ENCODE assay signal across 17 cellular contexts in genomic region chr21:28357743-28358142, GRCh38.
DNase-seq lines count a peak whose midpoint lies in the region; ATAC-seq and TF ChIP-seq lines count a peak whose summit lies in the region.
"Had no signal": no experiment of that assay in that cellular context is flagged by ENCODE, and none has a peak within 500 bp of the region (broad histone marks: within the 10 kb centered on the region; RNA-seq: fewer than 3 reads in every experiment).

No MANE protein-coding gene starts in this region.

- no TSS peak for BruUV-seq in IMR-90 (replicated peaks; lab: Mats Ljungman, UMichigan)

- H3K4me2 ChIP-seq in IMR-90 (ENCODE audit: low read depth, low read length) (no peak overlapping the region), neural progenitor cell (no peak overlapping the region)
- H3K4me2 ChIP-seq: BLaER1 had no signal

- H3K14ac ChIP-seq in IMR-90 (replicated peaks; ENCODE audit: low read depth, low read length), result no peak overlapping the region

- H3K4me1 ChIP-seq in IMR-90 (ENCODE audit: control insufficient read depth, insufficient read depth, low read length), result no peaks in the 10 kb centered on the region; the same call in none of the 2 replicates
- no peaks in the 10 kb centered on the region for H3K4me1 ChIP-seq in neural progenitor cell
- H3K4me1 ChIP-seq: BLaER1 had no signal

- no peaks in the 10 kb centered on the region for H3K9me1 ChIP-seq in IMR-90 (ENCODE audit: insufficient read depth, low read length)

- H3K9ac ChIP-seq in IMR-90 (ENCODE audit: low read depth, low read length) (no peak overlapping the region), neural progenitor cell (no peak overlapping the region)
- H3K9ac ChIP-seq: BLaER1, GM23248 had no signal

- ATAC-seq in IMR-90 (ENCODE audit: low read depth), result peak; percentile 40; the same call in 1 of the 2 replicates
- no peak for ATAC-seq in HG03139 (IDR thresholded peaks at IDR 0.05; ENCODE audit: unreplicated experiment)
- no peak for ATAC-seq in GM21529 (IDR thresholded peaks at IDR 0.05; ENCODE audit: unreplicated experiment)
- ATAC-seq: HCT116 had no signal

- H3F3A ChIP-seq in neural progenitor cell (ENCODE audit: low read depth), result no peaks in the 10 kb centered on the region

- TF ChIP-seq POLR2A in IMR-90 (IDR thresholded peaks at IDR 0.05; ENCODE audit: low read depth, low read length), result no peak

- H4K5ac ChIP-seq in IMR-90 (ENCODE audit: low read depth, low read length), result no peak overlapping the region

- H3K79me2 ChIP-seq in neural progenitor cell (ENCODE audit: low read depth), result no peaks in the 10 kb centered on the region

- POLR2A ChIA-PET in IMR-90 (lab: Charles Lee; ENCODE audit: unreplicated experiment), result no interaction called here

- CTCF ChIA-PET in IMR-90 (lab: Yijun Ruan, JAX), result no interaction called here

- no peaks in the 10 kb centered on the region for H3K9me3 Mint-ChIP-seq in neural progenitor cell
- H3K9me3 Mint-ChIP-seq: CD14-positive monocyte; CD4-positive, alpha-beta memory T cell; HFFc6 had no signal

- no peak overlapping the region for H4K8ac ChIP-seq in IMR-90 (ENCODE audit: low read depth in 2 of 2, low read length in 2 of 2)

- H2BK15ac ChIP-seq in IMR-90 (ENCODE audit: low read depth, low read length), result no peak overlapping the region

- no peak overlapping the region for H3K56ac ChIP-seq in IMR-90 (ENCODE audit: extremely low read depth, insufficient read depth, low read length)

- TF ChIP-seq CTCF in IMR-90 (conservative IDR thresholded peaks at IDR 0.05; ENCODE audit: low read depth, low read length), result no peak
- no peak for TF ChIP-seq CTCF in fibroblast of mammary gland (conservative IDR thresholded peaks at IDR 0.05; ENCODE audit: control insufficient read depth, insufficient read depth, low read depth, low read length)
- no peak for TF ChIP-seq CTCF in neural progenitor cell (IDR thresholded peaks at IDR 0.05)

- peak; percentile 38 for DNase-seq in IMR-90
- DNase-seq in fibroblast of mammary gland (ENCODE audit: low read depth), result peak; percentile 33
- peak; percentile 39 for DNase-seq in iris pigment epithelial cell (ENCODE audit: low read depth)
- no peak for DNase-seq in neural progenitor cell (ENCODE audit: low spot score)
- DNase-seq in SIG-M5 (lab: John Stamatoyannopoulos, UW), result no peak
- DNase-seq: 8988T; CD4-positive, alpha-beta memory T cell; DMS153; DMS79; GDM1; GM23248; HFFc6 had no signal

- H2AK9ac ChIP-seq in IMR-90 (replicated peaks; ENCODE audit: low read depth, low read length, poor library complexity), result no peak overlapping the region

- H4K20me1 ChIP-seq in IMR-90 (ENCODE audit: insufficient read depth, low read length) (no peaks in the 10 kb centered on the region), neural progenitor cell (ENCODE audit: low read depth) (no peaks in the 10 kb centered on the region)
- H4K20me1 ChIP-seq: BLaER1 had no signal

- H3K36me3 Mint-ChIP-seq in neural progenitor cell, result no peaks in the 10 kb centered on the region
- H3K36me3 Mint-ChIP-seq: CD14-positive monocyte; CD4-positive, alpha-beta memory T cell had no signal

- no peaks in the 10 kb centered on the region for H3K79me1 ChIP-seq in IMR-90 (ENCODE audit: low read depth in 1 of 2, low read length in 2 of 2)

- no CpG with 5 or more reads among the region's 3 CpGs for WGBS in IMR-90 (ENCODE audit: extremely low coverage in 2 of 2, insufficient read length in 1 of 2), 2 experiments

- H3K9me3 ChIP-seq in IMR-90 (ENCODE audit: control insufficient read depth, insufficient read depth, low read length) (no peaks in the 10 kb centered on the region), neural progenitor cell (ENCODE audit: low read depth) (no peaks in the 10 kb centered on the region)
- H3K9me3 ChIP-seq: BLaER1 had no signal

- H3K4me3 ChIP-seq in IMR-90 (ENCODE audit: insufficient read depth, low read depth, low read length) (no peak overlapping the region), fibroblast of mammary gland (ENCODE audit: control insufficient read depth, low read depth, low read length) (no peak overlapping the region), neural progenitor cell (no peak overlapping the region)
- H3K4me3 ChIP-seq: BLaER1, GM23248 had no signal

- dilution Hi-C loops in IMR-90 (cut with HindIII; ENCODE audit: low sequenced_read_pairs, unreplicated experiment), result no loop called here

- no peak overlapping the region for H4K91ac ChIP-seq in IMR-90 (ENCODE audit: insufficient read depth, low read depth, low read length)

- H3K27me3 Mint-ChIP-seq in neural progenitor cell (ENCODE audit: insufficient read depth, low read depth), result no peaks in the 10 kb centered on the region

- intact Hi-C loops in IMR-90 (cut with micrococcal nuclease), result no loop called here

- no peak overlapping the region for H3K27ac Mint-ChIP-seq in neural progenitor cell
- H3K27ac Mint-ChIP-seq: CD14-positive monocyte; CD4-positive, alpha-beta memory T cell; HFFc6 had no signal

- no peak overlapping the region for H2BK20ac ChIP-seq in IMR-90 (ENCODE audit: low read depth, low read length)

- H3K36me3 ChIP-seq in IMR-90 (ENCODE audit: control insufficient read depth, insufficient read depth, low read length) (no peaks in the 10 kb centered on the region), neural progenitor cell (no peaks in the 10 kb centered on the region)
- H3K36me3 ChIP-seq: BLaER1 had no signal

- H2BK120ac ChIP-seq in IMR-90 (ENCODE audit: low read depth, low read length), result no peak overlapping the region

- H3K18ac ChIP-seq in IMR-90 (ENCODE audit: low read depth, low read length), result no peak overlapping the region; the same call in 1 of the 2 replicates

- H3K27me3 ChIP-seq in IMR-90 (ENCODE audit: control insufficient read depth, insufficient read depth, low read length) (no peaks in the 10 kb centered on the region), neural progenitor cell (no peaks in the 10 kb centered on the region)
- H3K27me3 ChIP-seq: BLaER1 had no signal

- TF ChIP-seq RAD21 in IMR-90 (IDR thresholded peaks at IDR 0.05; ENCODE audit: low read length), result no peak

- H2AFZ ChIP-seq in IMR-90 (replicated peaks; ENCODE audit: low read length, poor library complexity), result no peak overlapping the region
- no peak overlapping the region for H2AFZ ChIP-seq in neural progenitor cell (replicated peaks)
- H2AFZ ChIP-seq: GM23248 had no signal

- no peak overlapping the region for H3K4me3 Mint-ChIP-seq in neural progenitor cell
- H3K4me3 Mint-ChIP-seq: CD14-positive monocyte; CD4-positive, alpha-beta memory T cell; HFFc6 had no signal

- H3K4ac ChIP-seq in IMR-90 (ENCODE audit: low read depth, low read length), result no peak overlapping the region

- in situ Hi-C loops in IMR-90 (cut with MboI; ENCODE audit: low sequenced_read_pairs), result loop anchor here (10.0 kb wide), 1 partner anchor 367 kb away; no protein-coding TSS in a partner anchor

- H3K27ac ChIP-seq in IMR-90 (ENCODE audit: insufficient read depth, low read length), result no peak overlapping the region
- H3K27ac ChIP-seq in neural progenitor cell, result no peak overlapping the region
- H3K27ac ChIP-seq: BLaER1, GM23248 had no signal

- no peak overlapping the region for H2BK5ac ChIP-seq in IMR-90 (ENCODE audit: low read depth, low read length, poor library complexity, severe bottlenecking)

- no peak overlapping the region for H2AK5ac ChIP-seq in IMR-90 (ENCODE audit: low read depth, low read length)

- no peak overlapping the region for H3K23ac ChIP-seq in IMR-90 (ENCODE audit: low read depth, low read length)

- H3K4me1 Mint-ChIP-seq in neural progenitor cell, result no peaks in the 10 kb centered on the region
- H3K4me1 Mint-ChIP-seq: CD4-positive, alpha-beta memory T cell had no signal

TF ChIP-seq in IMR-90, 13 proteins besides CTCF, POLR2A, EP300 and RAD21:
- TF ChIP-seq BHLHE40 (IDR thresholded peaks at IDR 0.05; ENCODE audit: low read depth, low read length) (no peak), CEBPB (IDR thresholded peaks at IDR 0.05; ENCODE audit: low read depth, low read length) (peak; percentile 44), CHD1 (IDR thresholded peaks at IDR 0.05; ENCODE audit: low read depth, low read length) (no peak), MAFK (IDR thresholded peaks at IDR 0.05; ENCODE audit: low read depth, low read length) (no peak), RCOR1 (IDR thresholded peaks at IDR 0.05; ENCODE audit: insufficient replicate concordance, low read length) (no peak), ELK1 (IDR thresholded peaks at IDR 0.05; ENCODE audit: borderline replicate concordance, low read depth, low read length) (no peak), RFX5 (IDR thresholded peaks at IDR 0.05; ENCODE audit: low read depth, low read length) (no peak), USF2 (IDR thresholded peaks at IDR 0.05; ENCODE audit: low read depth, low read length) (no peak), MAZ (IDR thresholded peaks at IDR 0.05; ENCODE audit: borderline replicate concordance, low read depth, low read length) (no peak)

Comparison
In these comparisons a context has a peak if more than half of its experiments do, and no peak if none do; other contexts are left out.
1. DNase-seq: peak in IMR-90 (single experiment), fibroblast of mammary gland (single experiment) and iris pigment epithelial cell (single experiment); none in neural progenitor cell (single experiment) and SIG-M5 (single experiment).